9 cellular contexts compared by ENCODE assay signal in the genomic region with DNA sequence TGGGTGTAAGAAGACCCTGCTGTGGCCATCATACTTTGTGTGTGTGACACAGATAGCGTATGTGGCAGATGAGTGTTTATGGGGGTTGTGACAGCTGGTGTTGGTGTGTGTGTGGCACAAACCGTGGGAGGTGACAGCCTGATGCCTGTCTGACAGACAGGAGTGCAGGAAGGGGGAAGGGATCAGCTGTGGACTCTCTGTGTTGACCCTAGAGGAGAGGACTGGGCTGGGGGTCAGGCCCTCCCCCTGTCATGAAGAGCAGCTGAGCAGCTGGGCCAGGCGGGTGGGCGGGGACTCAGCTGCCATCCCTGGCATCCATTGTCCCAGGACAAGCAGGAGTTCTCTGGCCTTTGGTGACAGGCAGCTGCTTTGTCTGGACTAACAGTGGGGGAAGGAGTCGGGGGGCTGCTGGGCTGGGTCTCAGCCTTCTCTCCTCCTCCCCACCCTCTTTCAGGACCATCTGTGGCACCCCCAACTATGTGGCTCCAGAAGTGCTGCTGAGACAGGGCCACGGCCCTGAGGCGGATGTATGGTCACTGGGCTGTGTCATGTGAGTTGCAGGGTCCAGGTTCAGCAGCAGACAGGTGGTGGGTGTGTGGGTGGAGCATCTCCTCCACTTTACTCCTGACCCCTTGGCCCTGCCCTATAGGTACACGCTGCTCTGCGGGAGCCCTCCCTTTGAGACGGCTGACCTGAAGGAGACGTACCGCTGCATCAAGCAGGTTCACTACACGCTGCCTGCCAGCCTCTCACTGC. TPM values are rescaled to one million over a fixed set of nuclear protein-coding genes. Genes with fewer than 3 reads are reported as not detected.
A peak's percentile ranks its signal among the peaks of the same experiment; 100 is the strongest.
DNase-seq lines count a peak whose midpoint lies in the region; ATAC-seq and TF ChIP-seq lines count a peak whose summit lies in the region.
"Had no signal": no experiment of that assay in that cellular context is flagged by ENCODE, and none has a peak within 500 bp of the region (broad histone marks: within the 10 kb centered on the region; RNA-seq: fewer than 3 reads in every experiment).

No MANE protein-coding gene starts in this region.

- H3K4me3 ChIP-seq in HFF-Myc (replicated peaks; ENCODE audit: low read depth, low read length): peak overlapping the region; percentile 94
- H3K4me3 ChIP-seq in right atrium auricular region: peak overlapping the region; percentile 78 to 92
- H3K4me3 ChIP-seq in skeletal muscle tissue (ENCODE audit: low read length in 3 of 3): peak overlapping the region; percentile 59 to 79 (median 60)
- no peak overlapping the region for H3K4me3 ChIP-seq in body of pancreas

- H3K27ac Mint-ChIP-seq in activated naive CD4-positive, alpha-beta T cell treated with anti-CD3 and anti-CD28 coated beads, Interleukin-2, amount 50 U/mL, for 24 hours: peak overlapping the region; percentile 94

- peak overlapping the region; percentile 16 to 70 (median 54) for H3K9ac ChIP-seq in skeletal muscle tissue (ENCODE audit: low read depth in 1 of 3, low read length in 3 of 3)

- TF ChIP-seq CTCF in HFF-Myc (IDR thresholded peaks at IDR 0.05; ENCODE audit: low read depth, low read length, missing control alignments) (no peak), right atrium auricular region (IDR thresholded peaks at IDR 0.05) (no peak), body of pancreas (IDR thresholded peaks at IDR 0.05) (no peak)

- ATAC-seq in body of pancreas (no peak), GM21619 (IDR thresholded peaks at IDR 0.05; ENCODE audit: unreplicated experiment) (no peak)

- TF ChIP-seq POLR2A in body of pancreas (IDR thresholded peaks at IDR 0.05): no peak

- peaks cover 0 to 65% of the 10 kb centered on the region in 2 donors for H3K4me1 ChIP-seq in right atrium auricular region
- H3K4me1 ChIP-seq in skeletal muscle tissue (ENCODE audit: control insufficient read depth in 3 of 3, insufficient read depth in 3 of 3, low read length in 3 of 3): peaks cover 32 to 66% (median 59%) of the 10 kb centered on the region in 3 donors
- peaks cover 60% of the 10 kb centered on the region for H3K4me1 ChIP-seq in body of pancreas

- H3K4me1 Mint-ChIP-seq in activated naive CD4-positive, alpha-beta T cell treated with anti-CD3 and anti-CD28 coated beads, Interleukin-2, amount 50 U/mL, for 24 hours: peaks cover 46% of the 10 kb centered on the region

- no peaks in the 10 kb centered on the region for H3K27me3 Mint-ChIP-seq in activated naive CD4-positive, alpha-beta T cell treated with anti-CD3 and anti-CD28 coated beads, Interleukin-2, amount 50 U/mL, for 24 hours

- H3K9me3 ChIP-seq in right atrium auricular region (no peaks in the 10 kb centered on the region), skeletal muscle tissue (ENCODE audit: control insufficient read depth in 3 of 3, low read length in 3 of 3) (no peaks in the 10 kb centered on the region), body of pancreas (no peaks in the 10 kb centered on the region)

- no peak for DNase-seq in HFF-Myc (ENCODE audit: extremely low read depth, low read depth)
- DNase-seq in right atrium auricular region (ENCODE audit: low spot score): no peak
- DNase-seq in NCI-H1105 (lab: John Stamatoyannopoulos, UW): no peak
- DNase-seq in body of pancreas: no peak
- DNase-seq in NCI-H146 (lab: John Stamatoyannopoulos, UW): no peak

- H3K9me3 Mint-ChIP-seq in activated naive CD4-positive, alpha-beta T cell treated with anti-CD3 and anti-CD28 coated beads, Interleukin-2, amount 50 U/mL, for 24 hours: no peaks in the 10 kb centered on the region

- peaks cover 28% of the 10 kb centered on the region for H3K36me3 Mint-ChIP-seq in activated naive CD4-positive, alpha-beta T cell treated with anti-CD3 and anti-CD28 coated beads, Interleukin-2, amount 50 U/mL, for 24 hours

- WGBS in body of pancreas, 2 donors: 87 to 89% methylated on average over 11 of the region's 13 CpGs

- intact Hi-C loops in body of pancreas (cut with DNase I): no loop called here

- no peaks in the 10 kb centered on the region for H3K27me3 ChIP-seq in right atrium auricular region
- H3K27me3 ChIP-seq in skeletal muscle tissue (ENCODE audit: control insufficient read depth in 3 of 3, insufficient read depth in 3 of 3, low read length in 3 of 3): no peaks in the 10 kb centered on the region
- H3K27me3 ChIP-seq in body of pancreas: no peaks in the 10 kb centered on the region

- H3K27ac ChIP-seq in right atrium auricular region (peak overlapping the region; percentile 61 to 93), skeletal muscle tissue (ENCODE audit: low read depth, low read length) (peak overlapping the region; percentile 55), body of pancreas (peak overlapping the region in 2 of 4 donors; percentile 3 to 19)
- H3K27ac ChIP-seq: VCaP had no signal

- H3K4me3 Mint-ChIP-seq in activated naive CD4-positive, alpha-beta T cell treated with anti-CD3 and anti-CD28 coated beads, Interleukin-2, amount 50 U/mL, for 24 hours: peak overlapping the region; percentile 98

- peaks cover 44% of the 10 kb centered on the region for H3K36me3 ChIP-seq in right atrium auricular region
- peaks cover 23 to 38% (median 30%) of the 10 kb centered on the region in 3 donors for H3K36me3 ChIP-seq in skeletal muscle tissue (ENCODE audit: control insufficient read depth in 3 of 3, insufficient read depth in 3 of 3, low read length in 3 of 3)
- H3K36me3 ChIP-seq in body of pancreas (replicated peaks in 1 of 2; ENCODE audit: insufficient read depth in 1 of 2, low read depth in 2 of 2): no peaks in the 10 kb centered on the region

RNA-seq across cellular contexts. Expression of a gene that starts 2.3 kb away (rescaled TPM):
- total RNA-seq in right atrium auricular region (10 to 100 TPM in 1 of 2 donors, 1 to 10 TPM in 1; 9.1 to 10.8 TPM), skeletal muscle tissue (6.8 TPM), body of pancreas (10 to 100 TPM; 20.8 to 29.7 TPM)

RNA-seq across cellular contexts. Expression of a gene that starts 4.7 kb away (rescaled TPM):
- total RNA-seq in right atrium auricular region (1 to 10 TPM in 1 of 2 donors, not detected in 1; 2.4 TPM), skeletal muscle tissue (not detected), body of pancreas (1 to 10 TPM in 1 of 2 donors, not detected in 1; 2.9 TPM)

RNA-seq across cellular contexts. Expression of a gene that starts 5.8 kb away (rescaled TPM):
- total RNA-seq in right atrium auricular region (1 to 10 TPM; 1.8 to 5.6 TPM), skeletal muscle tissue (5.7 TPM), body of pancreas (1 to 10 TPM; 5.7 to 9.9 TPM)

RNA-seq across cellular contexts. Expression of a gene that starts 14.5 kb away (rescaled TPM):
- not detected for total RNA-seq in right atrium auricular region
- total RNA-seq in skeletal muscle tissue: not detected
- under 1 TPM in 1 of 2 donors, not detected in 1; 0.26 TPM for total RNA-seq in body of pancreas

RNA-seq across cellular contexts. Expression of a gene that starts 27.1 kb away (rescaled TPM):
- 1,000 to 10,000 TPM; 1,080 to 1,461 TPM for total RNA-seq in right atrium auricular region
- total RNA-seq in skeletal muscle tissue: 1,786 TPM
- 1,000 to 10,000 TPM; 1,064 to 1,413 TPM for total RNA-seq in body of pancreas

Comparison
In these comparisons a context has a peak if more than half of its experiments do, and no peak if none do; other contexts are left out.
1. H3K4me3 ChIP-seq: peak in HFF-Myc (single experiment), right atrium auricular region (2 of 2) and skeletal muscle tissue (3 of 3); none in body of pancreas (0 of 2).